Comparison of ENCODE assay signal across 1 cellular context in the genomic region with DNA sequence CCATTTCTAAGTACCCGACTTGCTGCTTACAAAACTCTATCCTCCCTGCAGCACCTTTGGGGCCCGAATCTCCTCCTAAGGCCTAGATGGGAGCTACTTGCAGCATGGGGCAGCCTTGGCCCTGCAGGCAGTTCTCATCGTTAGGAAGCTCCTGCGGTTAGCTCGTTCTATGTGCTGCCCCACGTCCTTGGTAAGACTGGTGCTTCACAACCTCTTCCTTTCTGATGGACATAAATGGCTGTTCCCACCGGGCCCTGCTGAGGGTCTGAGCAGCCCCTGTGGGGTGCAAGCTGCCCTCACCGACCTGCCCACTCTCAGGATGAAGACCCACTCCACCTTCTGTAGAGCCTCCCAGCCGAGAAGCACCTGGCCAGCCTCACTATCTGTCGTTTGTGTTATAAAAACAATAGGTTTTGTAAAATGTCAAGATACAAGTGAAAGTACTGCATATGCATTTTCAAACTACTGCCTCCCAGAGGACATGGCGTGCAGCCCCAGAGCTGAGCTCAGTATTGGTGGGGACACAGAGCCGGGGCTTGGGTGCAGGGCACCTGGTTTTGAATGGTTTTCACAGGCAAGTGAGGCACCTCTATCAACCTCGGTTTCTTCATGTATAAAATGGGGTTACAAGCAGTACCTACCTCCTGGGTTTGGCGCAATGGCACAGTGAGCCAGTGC.
TF ChIP-seq lines count a peak whose summit lies in the region.

No MANE protein-coding gene starts in this region.

TF ChIP-seq in GM23338, 12 proteins besides CTCF, POLR2A, EP300 and RAD21 (continued from another document):
- TF ChIP-seq, protein P1, sequence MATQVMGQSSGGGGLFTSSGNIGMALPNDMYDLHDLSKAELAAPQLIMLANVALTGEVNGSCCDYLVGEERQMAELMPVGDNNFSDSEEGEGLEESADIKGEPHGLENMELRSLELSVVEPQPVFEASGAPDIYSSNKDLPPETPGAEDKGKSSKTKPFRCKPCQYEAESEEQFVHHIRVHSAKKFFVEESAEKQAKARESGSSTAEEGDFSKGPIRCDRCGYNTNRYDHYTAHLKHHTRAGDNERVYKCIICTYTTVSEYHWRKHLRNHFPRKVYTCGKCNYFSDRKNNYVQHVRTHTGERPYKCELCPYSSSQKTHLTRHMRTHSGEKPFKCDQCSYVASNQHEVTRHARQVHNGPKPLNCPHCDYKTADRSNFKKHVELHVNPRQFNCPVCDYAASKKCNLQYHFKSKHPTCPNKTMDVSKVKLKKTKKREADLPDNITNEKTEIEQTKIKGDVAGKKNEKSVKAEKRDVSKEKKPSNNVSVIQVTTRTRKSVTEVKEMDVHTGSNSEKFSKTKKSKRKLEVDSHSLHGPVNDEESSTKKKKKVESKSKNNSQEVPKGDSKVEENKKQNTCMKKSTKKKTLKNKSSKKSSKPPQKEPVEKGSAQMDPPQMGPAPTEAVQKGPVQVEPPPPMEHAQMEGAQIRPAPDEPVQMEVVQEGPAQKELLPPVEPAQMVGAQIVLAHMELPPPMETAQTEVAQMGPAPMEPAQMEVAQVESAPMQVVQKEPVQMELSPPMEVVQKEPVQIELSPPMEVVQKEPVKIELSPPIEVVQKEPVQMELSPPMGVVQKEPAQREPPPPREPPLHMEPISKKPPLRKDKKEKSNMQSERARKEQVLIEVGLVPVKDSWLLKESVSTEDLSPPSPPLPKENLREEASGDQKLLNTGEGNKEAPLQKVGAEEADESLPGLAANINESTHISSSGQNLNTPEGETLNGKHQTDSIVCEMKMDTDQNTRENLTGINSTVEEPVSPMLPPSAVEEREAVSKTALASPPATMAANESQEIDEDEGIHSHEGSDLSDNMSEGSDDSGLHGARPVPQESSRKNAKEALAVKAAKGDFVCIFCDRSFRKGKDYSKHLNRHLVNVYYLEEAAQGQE (IDR thresholded peaks at IDR 0.05; ENCODE audit: unreplicated experiment) = no peak
- TF ChIP-seq, protein P2, sequence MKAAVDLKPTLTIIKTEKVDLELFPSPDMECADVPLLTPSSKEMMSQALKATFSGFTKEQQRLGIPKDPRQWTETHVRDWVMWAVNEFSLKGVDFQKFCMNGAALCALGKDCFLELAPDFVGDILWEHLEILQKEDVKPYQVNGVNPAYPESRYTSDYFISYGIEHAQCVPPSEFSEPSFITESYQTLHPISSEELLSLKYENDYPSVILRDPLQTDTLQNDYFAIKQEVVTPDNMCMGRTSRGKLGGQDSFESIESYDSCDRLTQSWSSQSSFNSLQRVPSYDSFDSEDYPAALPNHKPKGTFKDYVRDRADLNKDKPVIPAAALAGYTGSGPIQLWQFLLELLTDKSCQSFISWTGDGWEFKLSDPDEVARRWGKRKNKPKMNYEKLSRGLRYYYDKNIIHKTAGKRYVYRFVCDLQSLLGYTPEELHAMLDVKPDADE (IDR thresholded peaks at IDR 0.05) = no peak
- TF ChIP-seq CREB1 (CRISPR knock-in tag; IDR thresholded peaks at IDR 0.05; ENCODE audit: low read depth) = no peak
- TF ChIP-seq NANOG (IDR thresholded peaks at IDR 0.05; ENCODE audit: borderline replicate concordance) = no peak
- TF ChIP-seq STAT1 (IDR thresholded peaks at IDR 0.05; ENCODE audit: unreplicated experiment) = no peak
- TF ChIP-seq EZH2phosphoT487 (IDR thresholded peaks at IDR 0.05; ENCODE audit: unreplicated experiment) = no peak
